ENCODE assay signal across 5 cellular contexts in genomic region chr2:219973136-219973535, GRCh38.
"Had no signal": no experiment of that assay in that cellular context is flagged by ENCODE, and none has a peak within 500 bp of the region (broad histone marks: within the 10 kb centered on the region; RNA-seq: fewer than 3 reads in every experiment).

No MANE protein-coding gene starts in this region.

- H3K4me1 Mint-ChIP-seq: GM23338, IgD-negative memory B cell had no signal

- H3K4me3 ChIP-seq: GM23338 had no signal

- H3K4me3 Mint-ChIP-seq: GM23338, H9, IgD-negative memory B cell had no signal

- H3K27ac Mint-ChIP-seq: GM23338, H9, IgD-negative memory B cell had no signal

- DNase-seq: H9, HCEC 1CT, KBM-7 had no signal

- ATAC-seq: GM23338 had no signal

- H3K36me3 Mint-ChIP-seq: IgD-negative memory B cell had no signal

- H3K9me3 Mint-ChIP-seq: GM23338 had no signal

- H3K4me2 ChIP-seq: GM23338 had no signal

- H2AFZ ChIP-seq: GM23338 had no signal

- H3K27me3 Mint-ChIP-seq: IgD-negative memory B cell had no signal
